Comparison of ENCODE assay signal across 12 cellular contexts in genomic region chr11:37657645-37658044, GRCh38.
A peak's percentile ranks its signal among the peaks of the same experiment; 100 is the strongest.
DNase-seq lines count a peak whose midpoint lies in the region; ATAC-seq, FAIRE-seq and TF ChIP-seq lines count a peak whose summit lies in the region.
"Had no signal": no experiment of that assay in that cellular context is flagged by ENCODE, and none has a peak within 500 bp of the region (broad histone marks: within the 10 kb centered on the region; RNA-seq: fewer than 3 reads in every experiment).

No MANE protein-coding gene starts in this region.

- no peak for TF ChIP-seq POLR2A in K562 (conservative IDR thresholded peaks at IDR 0.05)

- H4K20me1 ChIP-seq in MM.1S (ENCODE audit: insufficient read depth, low read length) (no peaks in the 10 kb centered on the region), K562 (replicated peaks; ENCODE audit: control insufficient read depth, insufficient read depth, low read length) (no peaks in the 10 kb centered on the region)

- peak; percentile 42 for DNase-seq in EH (ENCODE audit: low read depth)
- DNase-seq in MM.1S, result peak; percentile 29
- no peak for DNase-seq in K562 (ENCODE audit: extremely low read depth in 1 of 4, low spot score in 3 of 4)
- peak; percentile 42 for DNase-seq in myocyte (ENCODE audit: low read depth)
- no peak for DNase-seq in COR-L47 (lab: John Stamatoyannopoulos, UW)
- no peak for DNase-seq in foreskin melanocyte
- no peak for DNase-seq in hippocampal formation (lab: John Stamatoyannopoulos, UW)
- DNase-seq in activated effector memory CD4-positive, alpha-beta T cell treated with Interleukin-2 at 50 U/mL for 16 hours, result no peak
- DNase-seq: activated CD8-positive, alpha-beta memory T cell treated with anti-CD3 and anti-CD28 coated beads, Interleukin-2, amount 50 U/mL, for 48 hours; left colon; retina had no signal

- intact Hi-C loops in K562 (cut with micrococcal nuclease), result no loop called here

- H3K4me3 ChIP-seq in MM.1S (ENCODE audit: low read length), result no peak overlapping the region
- no peak overlapping the region for H3K4me3 ChIP-seq in K562
- H3K4me3 ChIP-seq: SJCRH30 had no signal

- TF ChIP-seq CTCF in MM.1S (IDR thresholded peaks at IDR 0.05; ENCODE audit: low read length) (peak; percentile 38), K562 (IDR thresholded peaks at IDR 0.05 in 2 of 3, conservative IDR thresholded peaks at IDR 0.05 in 1 of 3; ENCODE audit: insufficient read depth in 2 of 3, low read depth in 1 of 3, low read length in 3 of 3) (peak in 1 of 3 experiments; percentile 25; a peak in 1 of 6 replicates)

- BruUV-seq in K562 (replicated peaks; lab: Mats Ljungman, UMichigan), result no TSS peak

- in situ Hi-C loops in K562 (cut with MboI), result no loop called here

- H3K27ac ChIP-seq in MM.1S (ENCODE audit: low read length) (no peak overlapping the region), K562 (ENCODE audit: extremely low read depth, low read depth, low read length) (no peak overlapping the region)
- H3K27ac ChIP-seq: SJCRH30 had no signal

- no peak overlapping the region for H3K9ac ChIP-seq in MM.1S (ENCODE audit: low read length)
- no peak overlapping the region for H3K9ac ChIP-seq in K562 (ENCODE audit: insufficient read depth in 1 of 2, low read depth in 2 of 2, low read length in 2 of 2)

- H3K4me1 ChIP-seq in MM.1S (ENCODE audit: low read length) (no peaks in the 10 kb centered on the region), K562 (replicated peaks in 1 of 2; ENCODE audit: control insufficient read depth in 2 of 2, insufficient read depth in 2 of 2, low read length in 2 of 2) (no peaks in the 10 kb centered on the region)
- H3K4me1 ChIP-seq: SJCRH30 had no signal

- no peaks in the 10 kb centered on the region for H3F3A ChIP-seq in MM.1S (ENCODE audit: insufficient read depth, low read length)

- WGBS in K562 (ENCODE audit: insufficient coverage, low coverage, missing lambda C conversion rate), result 10% methylated on average over 1 of the region's 1 CpG

- no peaks in the 10 kb centered on the region for H3K9me2 ChIP-seq in MM.1S (replicated peaks; ENCODE audit: insufficient read depth, low read length)

- no peaks in the 10 kb centered on the region for H3K79me2 ChIP-seq in MM.1S (ENCODE audit: low read length)
- no peaks in the 10 kb centered on the region for H3K79me2 ChIP-seq in K562 (ENCODE audit: control insufficient read depth, insufficient read depth, low read length)

- H3K9me1 ChIP-seq in K562 (ENCODE audit: control insufficient read depth, insufficient read depth, low read length), result no peaks in the 10 kb centered on the region

- TF ChIP-seq RAD21 in K562 (CRISPR knock-in tag; conservative IDR thresholded peaks at IDR 0.05 in 1 of 2, IDR thresholded peaks at IDR 0.05 in 1 of 2), result peak; percentile 18 to 37; a peak in 3 of 4 replicates

- no peak overlapping the region for H3K4me2 ChIP-seq in MM.1S (ENCODE audit: low read depth, low read length)
- no peak overlapping the region for H3K4me2 ChIP-seq in K562 (ENCODE audit: insufficient read depth, low read length)

- no peak for FAIRE-seq in K562 (lab: Jason Lieb, UNC)

- CTCF ChIA-PET in K562 (lab: Yijun Ruan, JAX; ENCODE audit: low intra/inter-chr PET ratio), result no interaction called here

- TF ChIP-seq EP300 in K562 (IDR thresholded peaks at IDR 0.05; ENCODE audit: low read length), result no peak

- POLR2A ChIA-PET in K562 (lab: Yijun Ruan, JAX), result no interaction called here

- no peak overlapping the region for H2AFZ ChIP-seq in MM.1S (ENCODE audit: low read length)
- no peak overlapping the region for H2AFZ ChIP-seq in K562 (ENCODE audit: low read depth, low read length)

- no peak for ATAC-seq in K562
- ATAC-seq: left colon had no signal

- no peaks in the 10 kb centered on the region for H3K27me3 ChIP-seq in MM.1S (replicated peaks; ENCODE audit: insufficient read depth, low read length)
- H3K27me3 ChIP-seq in K562 (ENCODE audit: control insufficient read depth in 2 of 2, insufficient read depth in 2 of 2, low read length in 2 of 2), result no peaks in the 10 kb centered on the region
- H3K27me3 ChIP-seq: SJCRH30 had no signal

- H3K36me3 ChIP-seq in MM.1S (replicated peaks; ENCODE audit: insufficient read depth, low read length) (no peaks in the 10 kb centered on the region), K562 (ENCODE audit: control insufficient read depth, insufficient read depth, low read length) (no peaks in the 10 kb centered on the region)
- H3K36me3 ChIP-seq: SJCRH30 had no signal

- no peaks in the 10 kb centered on the region for H3K9me3 ChIP-seq in MM.1S (replicated peaks; ENCODE audit: insufficient read depth, low read length)
- no peaks in the 10 kb centered on the region for H3K9me3 ChIP-seq in K562 (replicated peaks; ENCODE audit: control insufficient read depth, insufficient read depth, low read depth, low read length)
- H3K9me3 ChIP-seq: SJCRH30 had no signal

TF ChIP-seq in K562, 482 proteins besides CTCF, POLR2A, EP300 and RAD21:
- TF ChIP-seq ZNF589 (CRISPR knock-in tag; IDR thresholded peaks at IDR 0.05; ENCODE audit: low read depth), result no peak
- no peak for TF ChIP-seq RBM39 (optimal IDR thresholded peaks at IDR 0.05; ENCODE audit: low read depth, low read length)
- no peak for TF ChIP-seq ZNF146 (CRISPR knock-in tag; IDR thresholded peaks at IDR 0.05; ENCODE audit: unreplicated experiment)
- TF ChIP-seq ZNF354B (CRISPR knock-in tag; IDR thresholded peaks at IDR 0.05), result no peak
- no peak for TF ChIP-seq ILF3 (IDR thresholded peaks at IDR 0.05; ENCODE audit: borderline replicate concordance)
- TF ChIP-seq MYBL2 (IDR thresholded peaks at IDR 0.05; ENCODE audit: low read depth), result no peak
- no peak for TF ChIP-seq MYBL2 (CRISPR knock-in tag; IDR thresholded peaks at IDR 0.05; ENCODE audit: borderline replicate concordance)
TF ChIP-seq in K562: peak in this region for 0.

Comparison
In these comparisons a context has a peak if more than half of its experiments do, and no peak if none do; other contexts are left out.
1. DNase-seq: peak in EH (single experiment), MM.1S (single experiment) and myocyte (single experiment); none in K562 (0 of 4), COR-L47 (single experiment), foreskin melanocyte (single experiment), hippocampal formation (0 of 2) and activated effector memory CD4-positive, alpha-beta T cell treated with Interleukin-2 at 50 U/mL for 16 hours (single experiment).